Comparison of ENCODE assay signal across 22 cellular contexts in genomic region chr12:44088647-44089046, GRCh38.
"Had no signal": no experiment of that assay in that cellular context is flagged by ENCODE, and none has a peak within 500 bp of the region (broad histone marks: within the 10 kb centered on the region; RNA-seq: fewer than 3 reads in every experiment).

No MANE protein-coding gene starts in this region.

- H3K9me3 ChIP-seq: Peyer's patch had no signal

- H3K27me3 Mint-ChIP-seq: activated naive CD8-positive, alpha-beta T cell treated with anti-CD3 and anti-CD28 coated beads, Interleukin-2, amount 10 ng/mL, durations not matched to agents 7 days and 5 days; T-helper 17 cell had no signal

- H3K4me1 Mint-ChIP-seq: activated naive CD8-positive, alpha-beta T cell treated with anti-CD3 and anti-CD28 coated beads, Interleukin-2, amount 10 ng/mL, durations not matched to agents 7 days and 5 days; T-helper 17 cell; WTC11 had no signal

- H3K36me3 ChIP-seq: Peyer's patch had no signal

- ATAC-seq: activated CD8-positive, alpha-beta T cell treated with anti-CD3 and anti-CD28 coated beads, Interleukin-2, amount 10 ng/mL, durations not matched to agents 7 days and 5 days; T-helper 17 cell; WTC11 had no signal

- DNase-seq: activated CD4-positive, alpha-beta T cell treated with anti-CD3 and anti-CD28 coated beads for 48 hours; activated CD4-positive, alpha-beta T cell treated with anti-CD3 and anti-CD28 coated beads, Interleukin-2, amount 50 U/mL, for 4 hours; activated CD4-positive, CD25-positive, alpha-beta regulatory T cell treated with anti-CD3 and anti-CD28 coated beads, Interleukin-2, amount 50 U/mL, for 72 hours; activated CD8-positive, alpha-beta memory T cell treated with anti-CD3 and anti-CD28 coated beads, Interleukin-2, amount 50 U/mL, for 48 hours; activated CD8-positive, alpha-beta T cell treated with anti-CD3 and anti-CD28 coated beads, Interleukin-2, amount 10 ng/mL, durations not matched to agents 7 days and 5 days; activated naive CD4-positive, alpha-beta T cell treated with anti-CD3 and anti-CD28 coated beads, Interleukin-2, amount 50 U/mL, for 16 hours; activated naive CD8-positive, alpha-beta T cell treated with anti-CD3 and anti-CD28 coated beads, Interleukin-2, amount 10 ng/mL, durations not matched to agents 7 days and 5 days; activated T-cell treated with anti-CD3 and anti-CD28 coated beads, Interleukin-2, amount 50 U/mL, for 1 hour; aorta; cerebellar nuclear complex; MM.1S; NCI-H146; NCI-H187 treated with DMSO at 0.1 percent for 48 hours; NCI-H2081 treated with DMSO at 0.1 percent for 48 hours; NCI-H524; NCI-H748 treated with DMSO at 0.1 percent for 48 hours; Peyer's patch; SHP77 treated with DMSO at 0.1 percent for 48 hours; T-helper 17 cell; T-helper 9 cell had no signal

- H3K27ac Mint-ChIP-seq: activated CD8-positive, alpha-beta T cell treated with anti-CD3 and anti-CD28 coated beads, Interleukin-2, amount 10 ng/mL, durations not matched to agents 7 days and 5 days; activated naive CD8-positive, alpha-beta T cell treated with anti-CD3 and anti-CD28 coated beads, Interleukin-2, amount 10 ng/mL, durations not matched to agents 7 days and 5 days; T-helper 17 cell; WTC11 had no signal

- H3K36me3 Mint-ChIP-seq: WTC11 had no signal

- H3K27me3 ChIP-seq: Peyer's patch had no signal

- H3K27ac ChIP-seq: Peyer's patch, RWPE1 had no signal

- H3K4me1 ChIP-seq: Peyer's patch had no signal

- H3K4me3 ChIP-seq: Peyer's patch had no signal

- H3K4me3 Mint-ChIP-seq: activated CD8-positive, alpha-beta T cell treated with anti-CD3 and anti-CD28 coated beads, Interleukin-2, amount 10 ng/mL, durations not matched to agents 7 days and 5 days; activated naive CD8-positive, alpha-beta T cell treated with anti-CD3 and anti-CD28 coated beads, Interleukin-2, amount 10 ng/mL, durations not matched to agents 7 days and 5 days; T-helper 17 cell; WTC11 had no signal
